Comparison of ENCODE assay signal across 9 cellular contexts in the genomic region with DNA sequence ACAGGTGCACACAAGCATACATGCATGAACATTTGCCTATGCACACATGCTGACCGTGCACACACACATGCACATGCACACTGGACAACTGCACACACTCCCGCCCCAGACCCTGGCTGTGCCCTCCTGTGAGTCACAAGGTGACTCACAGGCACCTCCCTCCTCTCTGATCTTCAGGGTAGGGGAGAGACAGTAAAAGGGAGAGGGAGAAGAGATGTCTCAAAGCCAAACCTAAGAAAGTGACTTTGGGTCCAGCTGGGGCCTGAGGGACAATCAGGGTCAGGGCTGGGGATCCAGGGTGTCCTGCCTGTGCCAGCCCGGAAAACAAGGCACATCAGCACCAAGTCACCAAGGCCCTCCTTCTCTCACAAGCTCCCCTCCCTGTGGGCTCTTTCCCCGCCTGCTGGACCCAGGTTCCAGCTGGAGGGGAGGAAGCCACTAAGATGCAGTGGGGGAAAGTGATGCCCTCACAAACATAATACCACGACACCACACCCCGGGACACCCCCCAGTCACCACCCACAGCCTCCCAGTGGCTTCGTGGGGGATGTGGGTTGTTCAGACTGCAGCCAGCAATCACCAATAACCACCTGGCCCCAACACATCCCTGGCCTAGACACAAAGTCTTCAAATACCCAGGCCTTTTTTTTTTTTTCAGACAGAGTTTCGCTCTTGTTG. TPM values are rescaled to one million over a fixed set of nuclear protein-coding genes. Genes with fewer than 3 reads are reported as not detected.
A peak's percentile ranks its signal among the peaks of the same experiment; 100 is the strongest.
DNase-seq lines count a peak whose midpoint lies in the region; ATAC-seq and TF ChIP-seq lines count a peak whose summit lies in the region.
"Had no signal": no experiment of that assay in that cellular context is flagged by ENCODE, and none has a peak within 500 bp of the region (broad histone marks: within the 10 kb centered on the region; RNA-seq: fewer than 3 reads in every experiment).

No MANE protein-coding gene starts in this region.

- DNase-seq in AG08395 (ENCODE audit: low spot score) (peak; percentile 82), HCT116 (ENCODE audit: low read depth, low spot score) (peak; percentile 46), hepatic stellate cell (ENCODE audit: low spot score) (peak; percentile 82)
- DNase-seq in activated CD4-positive, CD25-positive, alpha-beta regulatory T cell treated with anti-CD3 and anti-CD28 coated beads, Interleukin-2, amount 50 U/mL, for 72 hours = peak; percentile 44

- peak overlapping the region; percentile 74 for H3K4me2 ChIP-seq in HCT116 (ENCODE audit: low read length)

- TF ChIP-seq POLR2A in HCT116 (IDR thresholded peaks at IDR 0.05; ENCODE audit: borderline replicate concordance, extremely low read depth, insufficient read depth, insufficient read length) = no peak

- CTCF ChIA-PET in HCT116 (lab: Charles Lee) = interaction anchor here (1.5 kb wide), 1 partner anchor 9 kb away, joined by 8 read pairs; no protein-coding TSS in a partner anchor

- H3K9me2 ChIP-seq in HCT116 (ENCODE audit: insufficient read depth) = no peaks in the 10 kb centered on the region

- peak; percentile 95 for ATAC-seq in HCT116
- no peak for ATAC-seq in HG03571 (IDR thresholded peaks at IDR 0.05; ENCODE audit: unreplicated experiment)
- no peak for ATAC-seq in HG03520 (IDR thresholded peaks at IDR 0.05; ENCODE audit: unreplicated experiment)
- ATAC-seq in HG02763 (IDR thresholded peaks at IDR 0.05; ENCODE audit: unreplicated experiment) = no peak
- ATAC-seq in GM18870 (IDR thresholded peaks at IDR 0.05; ENCODE audit: unreplicated experiment) = no peak

- no peak for TF ChIP-seq CTCF in HCT116 (IDR thresholded peaks at IDR 0.05 in 2 of 3, conservative IDR thresholded peaks at IDR 0.05 in 1 of 3; ENCODE audit: borderline replicate concordance in 1 of 3, insufficient read depth in 1 of 3, low read depth in 2 of 3, low read length in 2 of 3)

- peak overlapping the region; percentile 16 to 27; a peak in 2 of 4 replicates for H3K4me3 ChIP-seq in HCT116 (replicated peaks in 1 of 2; ENCODE audit: low read depth in 1 of 2, low read length in 2 of 2)

- RAD21 ChIA-PET in HCT116 (lab: Charles Lee; ENCODE audit: low non-redundant PET in 1 of 2, low total read pairs in 2 of 2, uncharacterized antibody in 2 of 2, unreplicated experiment in 2 of 2) = interaction anchor here in 1 of 2 experiments (0.7 to 0.9 kb wide), 2 partner anchors 41 to 104 kb away, joined by 3 to 4 read pairs; no protein-coding TSS in a partner anchor

- TF ChIP-seq RAD21 in HCT116 (IDR thresholded peaks at IDR 0.05; ENCODE audit: low read depth) = no peak

- H3K9ac ChIP-seq in HCT116 (ENCODE audit: low read length) = peak overlapping the region; percentile 42
- H3K9ac ChIP-seq: parathyroid adenoma had no signal

- H3K27me3 ChIP-seq in HCT116 (ENCODE audit: insufficient read depth, low read length) = no peaks in the 10 kb centered on the region

- H3K9me3 ChIP-seq in HCT116 (ENCODE audit: control insufficient read depth in 1 of 2, insufficient read depth in 1 of 2, low read depth in 1 of 2, low read length in 2 of 2) = no peaks in the 10 kb centered on the region

- BruUV-seq in HCT116 (replicated peaks; lab: Mats Ljungman, UMichigan) = no TSS peak

- no peaks in the 10 kb centered on the region for H3K36me3 ChIP-seq in HCT116 (ENCODE audit: control insufficient read depth in 1 of 2, insufficient read depth in 2 of 2, low read length in 2 of 2)

- peaks cover 35 to 57% of the 10 kb centered on the region in 2 experiments for H3K4me1 ChIP-seq in HCT116 (ENCODE audit: control insufficient read depth in 1 of 2, insufficient read depth in 2 of 2, low read length in 2 of 2)
- H3K4me1 ChIP-seq: parathyroid adenoma had no signal

- intact Hi-C loops in HCT116 (cut with micrococcal nuclease) = loop anchor here (5.0 kb wide), 1 partner anchor 33 kb away; no protein-coding TSS in a partner anchor

- H2AFZ ChIP-seq in HCT116 (ENCODE audit: low read depth, low read length, poor library complexity, severe bottlenecking) = no peak overlapping the region
- H2AFZ ChIP-seq: parathyroid adenoma had no signal

- no peaks in the 10 kb centered on the region for H3K79me2 ChIP-seq in HCT116 (ENCODE audit: insufficient read depth, low read length)
- H3K79me2 ChIP-seq: parathyroid adenoma had no signal

- H3K27ac ChIP-seq in HCT116 (ENCODE audit: low read depth, low read length) = peak overlapping the region; percentile 45
- H3K27ac ChIP-seq: parathyroid adenoma had no signal

- no peaks in the 10 kb centered on the region for H4K20me1 ChIP-seq in HCT116 (ENCODE audit: insufficient read depth)

- POLR2A ChIA-PET in HCT116 (lab: Charles Lee) = interaction anchor here (0.9 to 1.1 kb wide), 3 partner anchors 9 to 106 kb away, joined by 3 to 5 read pairs (median 4); no protein-coding TSS in a partner anchor

TF ChIP-seq in HCT116, 20 proteins besides CTCF, POLR2A, EP300 and RAD21:
- TF ChIP-seq, protein P1, sequence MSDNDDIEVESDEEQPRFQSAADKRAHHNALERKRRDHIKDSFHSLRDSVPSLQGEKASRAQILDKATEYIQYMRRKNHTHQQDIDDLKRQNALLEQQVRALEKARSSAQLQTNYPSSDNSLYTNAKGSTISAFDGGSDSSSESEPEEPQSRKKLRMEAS (IDR thresholded peaks at IDR 0.05) = peak; percentile 68
- TF ChIP-seq TCF7L2 (IDR thresholded peaks at IDR 0.05; ENCODE audit: borderline replicate concordance, extremely low read depth, insufficient read depth, insufficient read length) = peak; percentile 87
- 0 out of 2 replicates have a peak, but pooled peaks have one; percentile 22 for TF ChIP-seq CBX3 (IDR thresholded peaks at IDR 0.05; ENCODE audit: low read depth)
- no peak for TF ChIP-seq EGR1 (IDR thresholded peaks at IDR 0.05; ENCODE audit: low read depth)
- peak; percentile 96 for TF ChIP-seq FOSL1 (IDR thresholded peaks at IDR 0.05; ENCODE audit: low read depth)
- peak; percentile 81 for TF ChIP-seq SP1 (IDR thresholded peaks at IDR 0.05; ENCODE audit: low read depth)
- no peak for TF ChIP-seq ELF1 (IDR thresholded peaks at IDR 0.05; ENCODE audit: borderline replicate concordance, low read depth)
- TF ChIP-seq JUND (IDR thresholded peaks at IDR 0.05) = peak; percentile 89
- no peak for TF ChIP-seq SIN3A (IDR thresholded peaks at IDR 0.05; ENCODE audit: low read depth)

RNA-seq across cellular contexts. Expression of a gene that starts 39.3 kb away (rescaled TPM):
- total RNA-seq in HCT116 (2021; ENCODE audit: unreplicated experiment) = 13.1 TPM
- 15.7 and 16.0 TPM in 2 replicates for polyA plus RNA-seq in HCT116 (2012)

RNA-seq across cellular contexts. Expression of a gene that starts 53.0 kb away (rescaled TPM):
- total RNA-seq in HCT116 (2021; ENCODE audit: unreplicated experiment) = 20.1 TPM
- 18.7 and 19.9 TPM in 2 replicates for polyA plus RNA-seq in HCT116 (2012)
